In the genomic region with DNA sequence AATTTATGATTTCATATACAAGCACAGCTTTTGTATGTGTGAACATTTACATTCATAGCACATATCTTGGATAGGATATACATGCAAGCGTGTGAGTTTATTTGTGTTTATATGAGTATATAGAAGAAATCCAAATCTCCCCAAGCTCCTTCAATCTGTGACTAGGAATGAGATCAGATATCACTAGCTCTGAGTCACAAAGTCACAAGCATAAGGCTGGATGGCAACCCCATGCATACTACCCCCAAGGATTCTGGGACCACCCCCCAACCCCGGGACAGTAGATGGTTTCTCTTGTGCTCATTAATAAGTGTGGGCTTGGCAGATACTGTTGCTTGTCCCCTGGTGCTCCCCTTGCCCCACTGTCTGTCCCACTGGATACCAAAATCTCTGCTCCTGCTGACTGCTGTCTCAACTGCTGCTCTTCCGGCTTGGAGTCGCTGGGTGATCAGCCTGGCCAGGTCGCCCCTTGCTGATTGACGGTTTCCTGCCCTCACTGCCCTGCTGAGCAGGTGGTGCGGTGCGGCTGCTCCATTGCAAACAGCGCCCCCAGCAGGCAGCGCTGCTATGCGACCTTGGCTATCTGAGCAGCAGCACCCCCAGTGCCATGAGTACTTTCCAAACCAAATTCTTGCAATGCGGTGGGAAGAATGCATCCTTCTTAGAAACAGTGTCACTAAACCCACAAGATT, we compare ENCODE assay signal across 11 cellular contexts.
DNase-seq lines count a peak whose midpoint lies in the region; ATAC-seq, FAIRE-seq and TF ChIP-seq lines count a peak whose summit lies in the region.
"Had no signal": no experiment of that assay in that cellular context is flagged by ENCODE, and none has a peak within 500 bp of the region (broad histone marks: within the 10 kb centered on the region; RNA-seq: fewer than 3 reads in every experiment).

No MANE protein-coding gene starts in this region.

- H3K27ac Mint-ChIP-seq in osteocyte (ENCODE audit: unreplicated experiment), result no peak overlapping the region
- H3K27ac Mint-ChIP-seq: effector memory CD8-positive, alpha-beta T cell had no signal

- H3K23ac ChIP-seq in IMR-90 (ENCODE audit: low read depth, low read length), result no peak overlapping the region
- no peak overlapping the region for H3K23ac ChIP-seq in H1 (ENCODE audit: insufficient read length)

- in situ Hi-C loops in IMR-90 (cut with MboI; ENCODE audit: low sequenced_read_pairs), result no loop called here

- H2AK5ac ChIP-seq in IMR-90 (ENCODE audit: low read depth, low read length), result no peak overlapping the region
- H2AK5ac ChIP-seq in H1 (ENCODE audit: low read depth, low read length), result no peak overlapping the region

- TF ChIP-seq RAD21 in IMR-90 (IDR thresholded peaks at IDR 0.05; ENCODE audit: low read length) (no peak), H1 (IDR thresholded peaks at IDR 0.05 in 1 of 2, conservative IDR thresholded peaks at IDR 0.05 in 1 of 2; ENCODE audit: low read depth in 2 of 2, low read length in 2 of 2) (peak; percentile 90 to 93)

- TF ChIP-seq EP300 in H1 (IDR thresholded peaks at IDR 0.05; ENCODE audit: borderline replicate concordance in 1 of 2, low read depth in 2 of 2, low read length in 2 of 2), result peak in 1 of 2 experiments; percentile 15; a peak in 1 of 3 replicates

- no peak overlapping the region for H3K4me3 Mint-ChIP-seq in osteocyte (ENCODE audit: unreplicated experiment)

- H3K4me3 ChIP-seq in GM06990 (replicated peaks; ENCODE audit: low read depth, low read length), result no peak overlapping the region
- H3K4me3 ChIP-seq in IMR-90 (ENCODE audit: insufficient read depth, low read depth, low read length), result no peak overlapping the region
- H3K4me3 ChIP-seq in H1 (ENCODE audit: extremely low read depth in 1 of 4, insufficient read depth in 2 of 4, low read depth in 3 of 4, low read length in 4 of 4), result no peak overlapping the region
- H3K4me3 ChIP-seq: pancreas had no signal

- H2BK12ac ChIP-seq in H1 (ENCODE audit: low read depth, low read length), result peak overlapping the region; percentile 85; the same call in 1 of the 2 replicates

- H3K27me3 ChIP-seq in GM06990 (replicated peaks; ENCODE audit: control insufficient read depth, insufficient read depth, low read length) (no peaks in the 10 kb centered on the region), IMR-90 (ENCODE audit: control insufficient read depth, insufficient read depth, low read length) (peaks cover 8% of the 10 kb centered on the region), H1 (replicated peaks in 1 of 4; ENCODE audit: control insufficient read depth in 3 of 4, extremely low read depth in 1 of 4, insufficient read depth in 3 of 4, low read length in 3 of 4) (no peaks in the 10 kb centered on the region; a peak in 2 of 7 replicates)
- H3K27me3 ChIP-seq: pancreas had no signal

- TF ChIP-seq POLR2A in IMR-90 (IDR thresholded peaks at IDR 0.05; ENCODE audit: low read depth, low read length) (no peak), H1 (IDR thresholded peaks at IDR 0.05; ENCODE audit: control extremely low read depth in 1 of 2, low read depth in 2 of 2, low read length in 2 of 2) (no peak)

- intact Hi-C loops in IMR-90 (cut with micrococcal nuclease), result no loop called here

- no peaks in the 10 kb centered on the region for H3K79me2 ChIP-seq in H1 (ENCODE audit: control insufficient read depth in 1 of 2, insufficient read depth in 2 of 2, low read length in 2 of 2)

- POLR2A ChIA-PET in IMR-90 (lab: Charles Lee; ENCODE audit: unreplicated experiment), result no interaction called here
- POLR2A ChIA-PET in H1 (lab: Charles Lee; ENCODE audit: partially characterized antibody), result interaction anchor here (0.5 to 1.0 kb wide), 3 partner anchors 16 to 105 kb away, joined by 3 read pairs; no protein-coding TSS in a partner anchor

- peak overlapping the region; percentile 66 for H2AFZ ChIP-seq in IMR-90 (replicated peaks; ENCODE audit: low read length, poor library complexity)
- H2AFZ ChIP-seq in H1 (ENCODE audit: low read length), result no peak overlapping the region

- H3K36me3 ChIP-seq in GM06990 (ENCODE audit: control insufficient read depth, insufficient read depth, low read length) (no peaks in the 10 kb centered on the region), IMR-90 (ENCODE audit: control insufficient read depth, insufficient read depth, low read length) (no peaks in the 10 kb centered on the region), H1 (ENCODE audit: control insufficient read depth in 2 of 4, insufficient read depth in 4 of 4, low read length in 3 of 4) (peaks cover 0 to 12% (median 0%) of the 10 kb centered on the region in 4 experiments; a peak in 2 of 8 replicates)
- H3K36me3 ChIP-seq: pancreas had no signal

- FAIRE-seq in H1 (lab: Jason Lieb, UNC), result peak; percentile 74
- FAIRE-seq: pancreas had no signal

- H3K27ac ChIP-seq in IMR-90 (ENCODE audit: insufficient read depth, low read length) (peak overlapping the region; percentile 2; the same call in 1 of the 2 replicates), H1 (ENCODE audit: low read depth, low read length) (no peak overlapping the region)
- H3K27ac ChIP-seq: pancreas had no signal

- no peak overlapping the region for H3K56ac ChIP-seq in IMR-90 (ENCODE audit: extremely low read depth, insufficient read depth, low read length)
- no peak overlapping the region for H3K56ac ChIP-seq in H1 (replicated peaks; ENCODE audit: insufficient read length, low read depth, low read length)

- H4K20me1 ChIP-seq in IMR-90 (ENCODE audit: insufficient read depth, low read length) (no peaks in the 10 kb centered on the region; the same call in 1 of the 2 replicates), H1 (replicated peaks in 1 of 2; ENCODE audit: control insufficient read depth in 1 of 2, insufficient read depth in 2 of 2, low read length in 2 of 2) (no peaks in the 10 kb centered on the region)

- dilution Hi-C loops in IMR-90 (cut with HindIII; ENCODE audit: low sequenced_read_pairs, unreplicated experiment), result no loop called here

- H2BK20ac ChIP-seq in IMR-90 (ENCODE audit: low read depth, low read length) (no peak overlapping the region), H1 (ENCODE audit: low read length) (0 out of 2 replicates have a peak overlapping the region, but pooled peaks have one; percentile 82)

- H3K4ac ChIP-seq in IMR-90 (ENCODE audit: low read depth, low read length) (peak overlapping the region; percentile 2; the same call in 1 of the 2 replicates), H1 (replicated peaks; ENCODE audit: insufficient read length, low read depth, low read length) (no peak overlapping the region)

- H4K8ac ChIP-seq in IMR-90 (ENCODE audit: low read depth in 2 of 2, low read length in 2 of 2) (no peak overlapping the region), H1 (ENCODE audit: extremely low read depth, insufficient read depth, low read length) (no peak overlapping the region)

- DNase-seq in GM06990 (ENCODE audit: extremely low read depth, insufficient read length) (peak; percentile 9), IMR-90 (peak; percentile 86), H1 (ENCODE audit: low read depth in 1 of 2, low spot score in 2 of 2) (peak; percentile 82 to 91), osteocyte (ENCODE audit: extremely low spot score, unreplicated experiment) (no peak), SHP77 treated with DMSO at 0.1 percent for 48 hours (lab: John Stamatoyannopoulos, UW) (no peak), AML-193 (lab: John Stamatoyannopoulos, UW) (no peak)
- DNase-seq in effector CD8-positive, alpha-beta T cell (lab: John Stamatoyannopoulos, UW), result no peak
- DNase-seq in activated naive CD4-positive, alpha-beta T cell treated with Interleukin-2 at 50 U/mL for 16 hours, result no peak
- DNase-seq: effector memory CD8-positive, alpha-beta T cell had no signal

- H3K27me3 Mint-ChIP-seq in osteocyte (ENCODE audit: unreplicated experiment), result peaks cover 40% of the 10 kb centered on the region

- no peaks in the 10 kb centered on the region for H3K23me2 ChIP-seq in H1 (ENCODE audit: low read depth, low read length)

- ATAC-seq in IMR-90 (ENCODE audit: low read depth), result peak; percentile 95
- ATAC-seq: activated CD4-positive, CD25-positive, alpha-beta regulatory T cell treated with anti-CD3 and anti-CD28 coated beads, Interleukin-2, amount 50 U/mL, for 24 hours; effector memory CD8-positive, alpha-beta T cell had no signal

- H2BK120ac ChIP-seq in IMR-90 (ENCODE audit: low read depth, low read length), result peak overlapping the region; percentile 49; the same call in 1 of the 2 replicates
- H2BK120ac ChIP-seq in H1 (replicated peaks; ENCODE audit: low read depth, low read length), result no peak overlapping the region

- H3K4me2 ChIP-seq in IMR-90 (ENCODE audit: low read depth, low read length) (peak overlapping the region; percentile 70), H1 (ENCODE audit: insufficient read depth in 1 of 2, low read depth in 2 of 2, low read length in 2 of 2) (no peak overlapping the region)

- peaks cover 2% of the 10 kb centered on the region for H3K4me1 Mint-ChIP-seq in osteocyte (ENCODE audit: unreplicated experiment)

- no peaks in the 10 kb centered on the region for H3K9me3 Mint-ChIP-seq in osteocyte (ENCODE audit: unreplicated experiment)
- H3K9me3 Mint-ChIP-seq: effector memory CD8-positive, alpha-beta T cell had no signal

- no peak overlapping the region for H3K9ac ChIP-seq in IMR-90 (ENCODE audit: low read depth, low read length)
- no peak overlapping the region for H3K9ac ChIP-seq in H1 (replicated peaks in 1 of 4; ENCODE audit: extremely low read depth in 1 of 4, low read depth in 3 of 4, low read length in 3 of 4)

- H2BK15ac ChIP-seq in IMR-90 (ENCODE audit: low read depth, low read length) (no peak overlapping the region), H1 (ENCODE audit: low read length) (no peak overlapping the region)

- no peak overlapping the region for H2BK5ac ChIP-seq in IMR-90 (ENCODE audit: low read depth, low read length, poor library complexity, severe bottlenecking)
- H2BK5ac ChIP-seq in H1 (ENCODE audit: low read depth, low read length), result peak overlapping the region; percentile 89; the same call in 1 of the 2 replicates

- no peaks in the 10 kb centered on the region for H3K36me3 Mint-ChIP-seq in osteocyte (ENCODE audit: unreplicated experiment)

- H2AK9ac ChIP-seq in IMR-90 (replicated peaks; ENCODE audit: low read depth, low read length, poor library complexity), result no peak overlapping the region

- no TSS peak for BruUV-seq in IMR-90 (replicated peaks; lab: Mats Ljungman, UMichigan)

- peaks cover 3% of the 10 kb centered on the region; the same call in 1 of the 2 replicates for H3K9me1 ChIP-seq in IMR-90 (ENCODE audit: insufficient read depth, low read length)

- CTCF ChIA-PET in IMR-90 (lab: Yijun Ruan, JAX), result no interaction called here
- CTCF ChIA-PET in H1 (lab: Charles Lee; ENCODE audit: partially characterized antibody), result interaction anchor here (0.6 to 3.3 kb wide), 29 partner anchors 10 to 795 kb away, joined by 3 to 20 read pairs (median 4); no protein-coding TSS in a partner anchor

- no peak overlapping the region for H3K14ac ChIP-seq in IMR-90 (replicated peaks; ENCODE audit: low read depth, low read length)
- no peak overlapping the region for H3K14ac ChIP-seq in H1 (ENCODE audit: insufficient read length)

- no peak overlapping the region for H4K91ac ChIP-seq in IMR-90 (ENCODE audit: insufficient read depth, low read depth, low read length)
- H4K91ac ChIP-seq in H1 (replicated peaks; ENCODE audit: insufficient read length, low read length), result peak overlapping the region; percentile 36

- peak overlapping the region; percentile 42; the same call in 1 of the 2 replicates for H4K5ac ChIP-seq in IMR-90 (ENCODE audit: low read depth, low read length)
- H4K5ac ChIP-seq in H1 (ENCODE audit: insufficient read length, low read depth, low read length), result no peak overlapping the region

- no peaks in the 10 kb centered on the region for H3K9me3 ChIP-seq in IMR-90 (ENCODE audit: control insufficient read depth, insufficient read depth, low read length)
- H3K9me3 ChIP-seq in H1 (ENCODE audit: insufficient read depth in 2 of 2, low read depth in 1 of 2, low read length in 1 of 2), result peaks cover 21 to 23% of the 10 kb centered on the region in 2 experiments
- H3K9me3 ChIP-seq: pancreas had no signal

- H3K4me1 ChIP-seq in IMR-90 (ENCODE audit: control insufficient read depth, insufficient read depth, low read length) (peaks cover 4% of the 10 kb centered on the region), H1 (replicated peaks in 1 of 4; ENCODE audit: control insufficient read depth in 3 of 4, insufficient read depth in 4 of 4, low read length in 3 of 4) (no peaks in the 10 kb centered on the region; a peak in 1 of 7 replicates)
- H3K4me1 ChIP-seq: pancreas had no signal

- peak; percentile 75 for TF ChIP-seq CTCF in GM06990 (IDR thresholded peaks at IDR 0.05; ENCODE audit: insufficient read depth, low read length, poor library complexity, severe bottlenecking)
- peak; percentile 31; the same call in 1 of the 2 replicates for TF ChIP-seq CTCF in IMR-90 (conservative IDR thresholded peaks at IDR 0.05; ENCODE audit: low read depth, low read length)
- peak; percentile 95 to 97 (median 96) for TF ChIP-seq CTCF in H1 (IDR thresholded peaks at IDR 0.05; ENCODE audit: control extremely low read depth in 1 of 3, insufficient read depth in 1 of 3, low read depth in 1 of 3, low read length in 3 of 3)
- peak; percentile 27 for TF ChIP-seq CTCF in osteocyte (IDR thresholded peaks at IDR 0.05)

- H3K18ac ChIP-seq in IMR-90 (ENCODE audit: low read depth, low read length) (peak overlapping the region; percentile 57), H1 (ENCODE audit: extremely low read depth, low read length) (peak overlapping the region; percentile 39; the same call in 1 of the 2 replicates)

- H3K79me1 ChIP-seq in IMR-90 (ENCODE audit: low read depth in 1 of 2, low read length in 2 of 2), result no peaks in the 10 kb centered on the region
- no peaks in the 10 kb centered on the region for H3K79me1 ChIP-seq in H1 (ENCODE audit: low read depth, low read length)

- 37% methylated on average over 6 of the region's 12 CpGs; no CpG with 5 or more reads in 1 of the 2 experiments for WGBS in IMR-90 (ENCODE audit: extremely low coverage in 2 of 2, insufficient read length in 1 of 2), 2 experiments
- 45% methylated on average over 12 of the region's 12 CpGs; no CpG with 5 or more reads in 1 of the 2 experiments for WGBS in H1 (ENCODE audit: extremely low coverage in 1 of 2, insufficient coverage in 1 of 2, insufficient read length in 1 of 2, insufficient replicate concordance in 2 of 2, low coverage in 1 of 2, low lambda C conversion rate in 2 of 2, missing lambda C conversion rate in 1 of 2), 2 experiments

Comparison
In these comparisons a context has a peak if more than half of its experiments do, and no peak if none do; other contexts are left out.
1. DNase-seq: peak in GM06990 (single experiment), IMR-90 (single experiment) and H1 (2 of 2); none in osteocyte (single experiment), SHP77 treated with DMSO at 0.1 percent for 48 hours (single experiment), effector CD8-positive, alpha-beta T cell (single experiment), AML-193 (0 of 2) and activated naive CD4-positive, alpha-beta T cell treated with Interleukin-2 at 50 U/mL for 16 hours (single experiment).
2. CTCF ChIP-seq: peak in every context shown above with its lines; median percentile 96 in H1; 75 in GM06990; 31 in IMR-90; 27 in osteocyte.